ENCODE assay signal across 10 cellular contexts in the genomic region with DNA sequence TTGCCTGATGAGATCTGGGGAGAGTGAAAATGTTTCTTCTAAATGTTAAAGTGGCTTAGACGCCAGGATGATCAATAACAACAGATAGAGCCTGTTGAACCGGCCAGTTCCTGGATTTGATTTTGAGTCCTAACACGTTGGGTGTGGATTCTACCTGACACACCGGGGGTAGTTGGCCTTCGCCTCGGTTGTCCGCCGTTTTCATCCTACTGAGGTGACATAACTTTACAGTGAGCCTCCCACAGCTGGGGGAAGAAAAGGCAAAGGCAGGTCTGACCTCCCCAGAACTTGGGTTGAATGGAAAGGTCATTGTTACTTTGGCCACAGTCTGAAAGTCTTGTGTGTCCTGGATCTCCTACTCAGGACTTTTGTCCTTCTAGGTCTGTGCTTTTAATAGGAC. TPM values are rescaled to one million over a fixed set of nuclear protein-coding genes. Genes with fewer than 3 reads are reported as not detected.
DNase-seq lines count a peak whose midpoint lies in the region; ATAC-seq and TF ChIP-seq lines count a peak whose summit lies in the region.
"Had no signal": no experiment of that assay in that cellular context is flagged by ENCODE, and none has a peak within 500 bp of the region (broad histone marks: within the 10 kb centered on the region; RNA-seq: fewer than 3 reads in every experiment).

No MANE protein-coding gene starts in this region.

- H3K9me3 ChIP-seq in CD4-positive, alpha-beta memory T cell (ENCODE audit: control insufficient read depth in 1 of 2, low read length in 2 of 2) = no peaks in the 10 kb centered on the region
- H3K9me3 ChIP-seq in PC-3 (ENCODE audit: low read length) = no peaks in the 10 kb centered on the region

- H3K27ac Mint-ChIP-seq in CD4-positive, alpha-beta memory T cell = peak overlapping the region in 6 of 7 donors; percentile 45 to 92 (median 82)
- H3K27ac Mint-ChIP-seq in osteocyte (ENCODE audit: unreplicated experiment) = peak overlapping the region; percentile 90

- peaks cover 11 to 21% of the 10 kb centered on the region in 2 donors for H3K36me3 Mint-ChIP-seq in CD4-positive, alpha-beta memory T cell
- H3K36me3 Mint-ChIP-seq in osteocyte (ENCODE audit: unreplicated experiment) = peaks cover 19% of the 10 kb centered on the region

- peaks cover 15% of the 10 kb centered on the region for H3K36me3 ChIP-seq in CD4-positive, alpha-beta memory T cell (ENCODE audit: insufficient read depth, low read length)
- H3K36me3 ChIP-seq in PC-3 (ENCODE audit: low read depth, low read length) = peaks cover 25% of the 10 kb centered on the region

- TF ChIP-seq CTCF in PC-3 (conservative IDR thresholded peaks at IDR 0.05; ENCODE audit: low read depth, low read length) (no peak), epithelial cell of esophagus (IDR thresholded peaks at IDR 0.05; ENCODE audit: insufficient read depth, low read depth, low read length, missing control alignments) (no peak), osteocyte (IDR thresholded peaks at IDR 0.05) (no peak)

- no peak for DNase-seq in CD4-positive, alpha-beta memory T cell
- DNase-seq in PC-3 (no peak), epithelial cell of esophagus (ENCODE audit: low read depth) (no peak), osteocyte (ENCODE audit: extremely low spot score, unreplicated experiment) (no peak), NCI-H128 (lab: John Stamatoyannopoulos, UW; ENCODE audit: unreplicated experiment) (no peak), SKM-1 treated with dmso at 0.1 percent for 144 hours (lab: John Stamatoyannopoulos, UW; ENCODE audit: unreplicated experiment) (no peak)

- H3K27me3 Mint-ChIP-seq in CD4-positive, alpha-beta memory T cell = no peaks in the 10 kb centered on the region
- H3K27me3 Mint-ChIP-seq in osteocyte (ENCODE audit: unreplicated experiment) = no peaks in the 10 kb centered on the region

- POLR2A ChIA-PET in CD4-positive, alpha-beta memory T cell (lab: Charles Lee; ENCODE audit: partially characterized antibody) = interaction anchor here (0.7 to 0.9 kb wide), 3 partner anchors 75 to 190 kb away, joined by 3 read pairs; a partner anchor contains a TSS
- POLR2A ChIA-PET in PC-3 (lab: Charles Lee; ENCODE audit: unreplicated experiment) = no interaction called here

- peak overlapping the region; percentile 76 for H3K27ac ChIP-seq in CD4-positive, alpha-beta memory T cell (ENCODE audit: low read depth, low read length)
- no peak overlapping the region for H3K27ac ChIP-seq in PC-3 (ENCODE audit: low read length)

- peak overlapping the region; percentile 86 to 96 (median 92) for H3K4me3 Mint-ChIP-seq in CD4-positive, alpha-beta memory T cell
- peak overlapping the region; percentile 91 for H3K4me3 Mint-ChIP-seq in osteocyte (ENCODE audit: unreplicated experiment)

- intact Hi-C loops in CD4-positive, alpha-beta memory T cell (cut with micrococcal nuclease) = no loop called here
- intact Hi-C loops in PC-3 (cut with micrococcal nuclease) = no loop called here

- ATAC-seq in PC-3 (no peak), HG03565 (IDR thresholded peaks at IDR 0.05; ENCODE audit: unreplicated experiment) (no peak), HG03354 (IDR thresholded peaks at IDR 0.05; ENCODE audit: poor library complexity, severe bottlenecking, unreplicated experiment) (no peak)

- no peaks in the 10 kb centered on the region for H3K9me2 ChIP-seq in PC-3 (replicated peaks; ENCODE audit: low read length)

- H3K4me1 Mint-ChIP-seq in CD4-positive, alpha-beta memory T cell = peaks cover 8 to 24% (median 18%) of the 10 kb centered on the region in 4 donors
- peaks cover 43% of the 10 kb centered on the region for H3K4me1 Mint-ChIP-seq in osteocyte (ENCODE audit: unreplicated experiment)

- H3K4me3 ChIP-seq in CD4-positive, alpha-beta memory T cell (ENCODE audit: low read length in 2 of 2) = no peak overlapping the region
- peak overlapping the region; percentile 95 for H3K4me3 ChIP-seq in PC-3 (ENCODE audit: low read length)
- H3K4me3 ChIP-seq in epithelial cell of esophagus (ENCODE audit: low read length) = peak overlapping the region; percentile 90

- H3K27me3 ChIP-seq in CD4-positive, alpha-beta memory T cell (ENCODE audit: insufficient read depth, low read length) = no peaks in the 10 kb centered on the region
- H3K27me3 ChIP-seq in PC-3 (ENCODE audit: low read length) = no peaks in the 10 kb centered on the region

- peaks cover 25% of the 10 kb centered on the region for H4K20me1 ChIP-seq in PC-3 (ENCODE audit: low read length)

- no peaks in the 10 kb centered on the region for H3K9me3 Mint-ChIP-seq in CD4-positive, alpha-beta memory T cell
- H3K9me3 Mint-ChIP-seq in osteocyte (ENCODE audit: unreplicated experiment) = no peaks in the 10 kb centered on the region

- CTCF ChIA-PET in CD4-positive, alpha-beta memory T cell (lab: Charles Lee; ENCODE audit: partially characterized antibody) = interaction anchor here (1.1 to 2.3 kb wide), 2 partner anchors 9 to 30 kb away, joined by 4 to 12 read pairs; a partner anchor contains a TSS
- CTCF ChIA-PET in PC-3 (lab: Charles Lee) = no interaction called here

- H2AFZ ChIP-seq in PC-3 (ENCODE audit: low read length) = no peak overlapping the region

- H3K79me2 ChIP-seq in PC-3 (ENCODE audit: low read length) = peaks cover 41% of the 10 kb centered on the region

- H3K4me1 ChIP-seq in CD4-positive, alpha-beta memory T cell (ENCODE audit: insufficient read depth, low read length) = peaks cover 20% of the 10 kb centered on the region
- peaks cover 21% of the 10 kb centered on the region for H3K4me1 ChIP-seq in PC-3 (ENCODE audit: insufficient read depth, low read length)

- peak overlapping the region; percentile 97 for H3K9ac ChIP-seq in PC-3 (ENCODE audit: low read length)

- H3F3A ChIP-seq in PC-3 (ENCODE audit: low read length, unreplicated experiment) = peaks cover 2% of the 10 kb centered on the region

- peak overlapping the region; percentile 99 for H3K4me2 ChIP-seq in PC-3 (ENCODE audit: low read length)

- no TSS peak for BruUV-seq in PC-3 (replicated peaks; lab: Mats Ljungman, UMichigan)

RNA-seq across cellular contexts. Expression of a gene that starts 1.1 kb away (rescaled TPM):
- 10 to 100 TPM; 32.8 to 37.0 TPM for total RNA-seq in CD4-positive, alpha-beta memory T cell
- polyA plus RNA-seq in CD4-positive, alpha-beta memory T cell = 10 to 100 TPM; 36.2 to 37.3 TPM
- total RNA-seq in PC-3 (2014; rRNA removed) = 150 and 162 TPM in 2 replicates
- 197 and 199 TPM in 2 replicates for total RNA-seq in osteocyte

RNA-seq across cellular contexts. Expression of a gene that starts 30.2 kb away (rescaled TPM):
- total RNA-seq in CD4-positive, alpha-beta memory T cell = 1 to 10 TPM; 7.2 to 7.9 TPM
- 10 to 100 TPM in 1 of 2 donors, 1 to 10 TPM in 1; 6.4 to 14.6 TPM for polyA plus RNA-seq in CD4-positive, alpha-beta memory T cell
- total RNA-seq in PC-3 (2014; rRNA removed) (16.3 and 19.5 TPM in 2 replicates), osteocyte (12.0 and 14.1 TPM in 2 replicates)

RNA-seq across cellular contexts. Expression of a gene that starts 49.8 kb away (rescaled TPM):
- not detected for total RNA-seq in CD4-positive, alpha-beta memory T cell
- not detected for polyA plus RNA-seq in CD4-positive, alpha-beta memory T cell
- total RNA-seq in PC-3 (2014; rRNA removed) (1.2 TPM in 1 of 2 replicates, not detected in the other), osteocyte (0.40 and 0.68 TPM in 2 replicates)
- total RNA-seq: myocyte, SK-MEL-5 had no signal

Comparison
In these comparisons a context has a peak if more than half of its experiments do, and no peak if none do; other contexts are left out.
1. H3K4me3 ChIP-seq: peak in PC-3 (single experiment) and epithelial cell of esophagus (single experiment); none in CD4-positive, alpha-beta memory T cell (0 of 2).